8 cellular contexts compared by ENCODE assay signal in the genomic region with DNA sequence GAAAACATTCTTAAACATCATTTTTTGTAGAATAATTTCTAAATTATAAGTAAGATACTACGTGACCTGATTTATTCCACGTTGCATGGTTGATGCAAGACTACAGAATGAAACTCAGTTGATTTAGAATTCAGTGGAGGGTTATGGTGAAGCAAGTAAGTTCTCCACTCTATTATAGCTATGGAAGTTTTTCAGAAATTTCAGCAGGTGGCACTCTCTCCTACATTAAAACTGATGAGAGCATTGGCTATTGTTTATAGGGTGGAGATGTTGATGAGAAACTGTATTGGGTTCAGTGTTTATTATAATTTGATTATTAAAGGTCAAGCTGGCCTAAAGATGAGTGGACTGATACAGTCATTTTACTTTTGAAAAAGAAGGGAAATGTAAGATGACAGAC.
DNase-seq lines count a peak whose midpoint lies in the region; ATAC-seq and TF ChIP-seq lines count a peak whose summit lies in the region.

No MANE protein-coding gene starts in this region.

- peak overlapping the region; percentile 7 for H3K27ac ChIP-seq in left ventricle myocardium inferior (replicated peaks)

- H3K36me3 ChIP-seq in adipocyte (ENCODE audit: control insufficient read depth, insufficient read depth, low read length, severe bottlenecking) (peaks cover 48% of the 10 kb centered on the region), left ventricle myocardium inferior (peaks cover 70% of the 10 kb centered on the region)

- DNase-seq in ACHN: peak; percentile 47
- peak; percentile 63 for DNase-seq in GM13976 (ENCODE audit: low spot score)
- peak; percentile 21 for DNase-seq in NCI-H1694 (lab: John Stamatoyannopoulos, UW)
- peak; percentile 72 for DNase-seq in adipocyte (ENCODE audit: low read depth)
- DNase-seq in left ventricle myocardium inferior: no peak
- no peak for DNase-seq in stimulated activated naive CD8-positive, alpha-beta T cell treated with anti-CD3 and anti-CD28 coated beads, Interleukin-15, Interleukin-2, amounts not matched to agents 100 U/mL and 50 U/mL, for 24 hours
- no peak for DNase-seq in activated T-cell treated with anti-CD3 and anti-CD28 coated beads for 4 hours

- peaks cover 15% of the 10 kb centered on the region for H3K4me1 ChIP-seq in adipocyte (ENCODE audit: control insufficient read depth, insufficient read depth, low read length)
- H3K4me1 ChIP-seq in left ventricle myocardium inferior: peaks cover 39% of the 10 kb centered on the region

- ATAC-seq in HG02840 (IDR thresholded peaks at IDR 0.05; ENCODE audit: low FRiP score, unreplicated experiment): peak; percentile 52
- peak; percentile 72 for ATAC-seq in stimulated activated naive CD8-positive, alpha-beta T cell treated with anti-CD3 and anti-CD28 coated beads, Interleukin-15, Interleukin-2, amounts not matched to agents 100 U/mL and 50 U/mL, for 24 hours

- in situ Hi-C loops in ACHN (cut with HindIII; ENCODE audit: low pct_ligation_motif_present, low pct_unique_long_range_greater_than_20kb, low sequenced_read_pairs) (loop anchor here (25.0 kb wide), 1 partner anchor 330 kb away; no protein-coding TSS in a partner anchor), GM13976 (cut with MboI; ENCODE audit: low sequenced_read_pairs, unreplicated experiment) (loop anchor here (5.0 to 10.0 kb wide), 2 partner anchors 320 to 348 kb away; no protein-coding TSS in a partner anchor)

- intact Hi-C loops in left ventricle myocardium inferior (cut with micrococcal nuclease): loop anchor here (10.0 kb wide), 3 partner anchors 318 to 588 kb away; no protein-coding TSS in a partner anchor

- H3K4me3 ChIP-seq in adipocyte (ENCODE audit: low read length) (no peak overlapping the region), left ventricle myocardium inferior (no peak overlapping the region)

- H3K9me3 ChIP-seq in adipocyte (ENCODE audit: control insufficient read depth, low read length): no peaks in the 10 kb centered on the region
- H3K9me3 ChIP-seq in left ventricle myocardium inferior (replicated peaks): no peaks in the 10 kb centered on the region

- H3K9ac ChIP-seq in adipocyte (ENCODE audit: low read length): no peak overlapping the region

- no peaks in the 10 kb centered on the region for H3K27me3 ChIP-seq in adipocyte (replicated peaks; ENCODE audit: control insufficient read depth, insufficient read depth, low read length)
- no peaks in the 10 kb centered on the region for H3K27me3 ChIP-seq in left ventricle myocardium inferior (ENCODE audit: low read depth)

- TF ChIP-seq CTCF in GM13976 (IDR thresholded peaks at IDR 0.05; ENCODE audit: borderline replicate concordance, control extremely low read depth, extremely low read depth, insufficient read depth, missing control alignments) (no peak), left ventricle myocardium inferior (IDR thresholded peaks at IDR 0.05; ENCODE audit: borderline replicate concordance) (peak; percentile 67)

Comparison
In these comparisons a context has a peak if more than half of its experiments do, and no peak if none do; other contexts are left out.
1. DNase-seq: peak in ACHN (single experiment), GM13976 (single experiment), NCI-H1694 (single experiment) and adipocyte (single experiment); none in left ventricle myocardium inferior (single experiment), stimulated activated naive CD8-positive, alpha-beta T cell treated with anti-CD3 and anti-CD28 coated beads, Interleukin-15, Interleukin-2, amounts not matched to agents 100 U/mL and 50 U/mL, for 24 hours (single experiment) and activated T-cell treated with anti-CD3 and anti-CD28 coated beads for 4 hours (single experiment).